ENCODE assay signal across 8 cellular contexts in the genomic region with DNA sequence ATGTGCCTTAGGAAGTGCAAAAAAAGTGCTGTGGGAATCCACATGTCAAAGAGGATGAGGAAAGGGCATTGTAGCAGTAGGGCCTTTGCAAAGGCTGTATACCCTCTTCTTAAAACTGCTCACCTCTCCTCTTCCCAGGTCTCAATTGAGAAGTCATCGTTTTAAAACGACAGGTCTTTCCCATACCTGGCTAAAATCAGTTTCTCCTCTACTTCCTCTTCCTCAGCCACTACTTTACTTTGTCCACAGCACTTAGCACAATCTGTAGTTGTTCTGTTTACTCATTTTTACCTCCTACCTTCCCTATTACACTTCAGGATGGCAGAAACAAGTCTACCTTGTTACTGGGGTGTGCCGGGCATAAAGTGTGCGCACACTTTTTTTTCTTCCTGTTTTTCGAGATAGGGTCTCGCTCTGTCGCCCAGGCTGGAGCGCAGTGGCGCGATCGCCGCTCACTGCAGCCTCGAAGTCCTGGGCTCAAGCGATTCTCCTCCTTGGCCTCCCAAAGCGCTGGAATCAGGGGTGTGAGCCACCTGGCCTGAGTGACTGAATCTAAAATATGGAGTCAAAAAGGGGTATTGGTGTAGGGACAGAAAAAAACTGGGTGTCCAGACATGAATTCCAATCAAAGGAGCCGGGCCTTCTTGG. TPM values are rescaled to one million over a fixed set of nuclear protein-coding genes. Genes with fewer than 3 reads are reported as not detected.
DNase-seq lines count a peak whose midpoint lies in the region; ATAC-seq and TF ChIP-seq lines count a peak whose summit lies in the region.

No MANE protein-coding gene starts in this region.

- peaks cover 7% of the 10 kb centered on the region for H3K27me3 Mint-ChIP-seq in activated T-helper 2 cell treated with anti-CD3 and anti-CD28 coated beads, Interferon-gamma antibody, Interleukin-2, Interleukin-4, amounts not matched to agents 10 μg/mL and 5 μg/mL and 100 μg/mL, durations not matched to agents 14 hours and 24 hours and 36 hours (ENCODE audit: low read depth)
- no peaks in the 10 kb centered on the region for H3K27me3 Mint-ChIP-seq in stimulated activated memory B cell treated with anti-CD40 and anti-IgM and Interleukin-4, amounts not matched to agents 10 μg/mL and 1 μg/mL and 100 μg/mL, for 72 hours

- peak overlapping the region; percentile 99 for H3K27ac Mint-ChIP-seq in activated T-helper 2 cell treated with anti-CD3 and anti-CD28 coated beads, Interferon-gamma antibody, Interleukin-2, Interleukin-4, amounts not matched to agents 10 μg/mL and 5 μg/mL and 100 μg/mL, durations not matched to agents 14 hours and 24 hours and 36 hours
- H3K27ac Mint-ChIP-seq in stimulated activated memory B cell treated with anti-CD40 and anti-IgM and Interleukin-4, amounts not matched to agents 10 μg/mL and 1 μg/mL and 100 μg/mL, for 72 hours = peak overlapping the region; percentile 97

- no peaks in the 10 kb centered on the region for H3K36me3 Mint-ChIP-seq in activated T-helper 2 cell treated with anti-CD3 and anti-CD28 coated beads, Interferon-gamma antibody, Interleukin-2, Interleukin-4, amounts not matched to agents 10 μg/mL and 5 μg/mL and 100 μg/mL, durations not matched to agents 14 hours and 24 hours and 36 hours (ENCODE audit: low read depth)
- no peaks in the 10 kb centered on the region for H3K36me3 Mint-ChIP-seq in stimulated activated memory B cell treated with anti-CD40 and anti-IgM and Interleukin-4, amounts not matched to agents 10 μg/mL and 1 μg/mL and 100 μg/mL, for 72 hours

- ATAC-seq in GM18907 (IDR thresholded peaks at IDR 0.05; ENCODE audit: unreplicated experiment) (peak; percentile 23), HG03354 (IDR thresholded peaks at IDR 0.05; ENCODE audit: poor library complexity, severe bottlenecking, unreplicated experiment) (peak; percentile 16)
- peak; percentile 69 for ATAC-seq in stimulated activated memory B cell treated with anti-CD40 and anti-IgM and Interleukin-4, amounts not matched to agents 10 μg/mL and 1 μg/mL and 100 μg/mL, for 72 hours

- H3K4me3 ChIP-seq in iPS DF 6.9 (ENCODE audit: low read length) = peak overlapping the region; percentile 72; the same call in 1 of the 2 replicates

- H3K27ac ChIP-seq in 22Rv1 (peak overlapping the region; percentile 68), iPS DF 6.9 (ENCODE audit: low read length) (no peak overlapping the region)

- intact Hi-C loops in activated T-helper 2 cell treated with anti-CD3 and anti-CD28 coated beads, Interferon-gamma antibody, Interleukin-2, Interleukin-4, amounts not matched to agents 10 μg/mL and 5 μg/mL and 100 μg/mL, durations not matched to agents 14 hours and 24 hours and 36 hours (cut with micrococcal nuclease) = loop anchor here (1.0 kb wide), 2 partner anchors 10 to 23 kb away; partner anchors contain the start of gene ELOVL5

- H3K4me1 Mint-ChIP-seq in activated T-helper 2 cell treated with anti-CD3 and anti-CD28 coated beads, Interferon-gamma antibody, Interleukin-2, Interleukin-4, amounts not matched to agents 10 μg/mL and 5 μg/mL and 100 μg/mL, durations not matched to agents 14 hours and 24 hours and 36 hours (ENCODE audit: low read depth) = peaks cover 37% of the 10 kb centered on the region
- peaks cover 36% of the 10 kb centered on the region for H3K4me1 Mint-ChIP-seq in stimulated activated memory B cell treated with anti-CD40 and anti-IgM and Interleukin-4, amounts not matched to agents 10 μg/mL and 1 μg/mL and 100 μg/mL, for 72 hours

- H3K27me3 ChIP-seq in iPS DF 6.9 (ENCODE audit: control insufficient read depth, insufficient read depth, low read length) = no peaks in the 10 kb centered on the region

- H3K9me3 ChIP-seq in iPS DF 6.9 (ENCODE audit: control insufficient read depth, insufficient read depth, low read length) = no peaks in the 10 kb centered on the region

- H3K4me1 ChIP-seq in iPS DF 6.9 (ENCODE audit: control insufficient read depth, insufficient read depth, low read length) = peaks cover 1% of the 10 kb centered on the region; the same call in 1 of the 2 replicates

- H3K9me3 Mint-ChIP-seq in activated T-helper 2 cell treated with anti-CD3 and anti-CD28 coated beads, Interferon-gamma antibody, Interleukin-2, Interleukin-4, amounts not matched to agents 10 μg/mL and 5 μg/mL and 100 μg/mL, durations not matched to agents 14 hours and 24 hours and 36 hours = no peaks in the 10 kb centered on the region
- no peaks in the 10 kb centered on the region for H3K9me3 Mint-ChIP-seq in stimulated activated memory B cell treated with anti-CD40 and anti-IgM and Interleukin-4, amounts not matched to agents 10 μg/mL and 1 μg/mL and 100 μg/mL, for 72 hours

- no peak for DNase-seq in activated T-helper 2 cell treated with anti-CD3 and anti-CD28 coated beads, Interferon-gamma antibody, Interleukin-2, Interleukin-4, amounts not matched to agents 10 μg/mL and 5 μg/mL and 100 μg/mL, durations not matched to agents 14 hours and 24 hours and 36 hours (ENCODE audit: low spot score)
- no peak for DNase-seq in iPS DF 6.9 (ENCODE audit: low read depth, low spot score)
- DNase-seq in HK-2 (ENCODE audit: unreplicated experiment) = no peak
- DNase-seq in NCI-H128 (lab: John Stamatoyannopoulos, UW; ENCODE audit: unreplicated experiment) = no peak

- no peaks in the 10 kb centered on the region for H3K36me3 ChIP-seq in iPS DF 6.9 (ENCODE audit: control insufficient read depth, insufficient read depth, low read length)

- no CpG with 5 or more reads among the region's 16 CpGs for WGBS in iPS DF 6.9 (ENCODE audit: insufficient coverage, insufficient read length)

- peak overlapping the region; percentile 92 for H3K4me3 Mint-ChIP-seq in activated T-helper 2 cell treated with anti-CD3 and anti-CD28 coated beads, Interferon-gamma antibody, Interleukin-2, Interleukin-4, amounts not matched to agents 10 μg/mL and 5 μg/mL and 100 μg/mL, durations not matched to agents 14 hours and 24 hours and 36 hours (ENCODE audit: low read depth)
- peak overlapping the region; percentile 94 for H3K4me3 Mint-ChIP-seq in stimulated activated memory B cell treated with anti-CD40 and anti-IgM and Interleukin-4, amounts not matched to agents 10 μg/mL and 1 μg/mL and 100 μg/mL, for 72 hours

- TF ChIP-seq CTCF in 22Rv1 (IDR thresholded peaks at IDR 0.05) = no peak

RNA-seq across cellular contexts. Expression of gene ELOVL5, which starts 9.8 kb away (rescaled TPM):
- total RNA-seq in activated T-helper 2 cell treated with anti-CD3 and anti-CD28 coated beads, Interferon-gamma antibody, Interleukin-2, Interleukin-4, amounts not matched to agents 10 μg/mL and 5 μg/mL and 100 μg/mL, durations not matched to agents 14 hours and 24 hours and 36 hours = 122 and 133 TPM in 2 replicates

Comparison
In these comparisons a context has a peak if more than half of its experiments do, and no peak if none do; other contexts are left out.
1. ATAC-seq: peak in every context shown above with its lines; median percentile 69 in stimulated activated memory B cell treated with anti-CD40 and anti-IgM and Interleukin-4, amounts not matched to agents 10 μg/mL and 1 μg/mL and 100 μg/mL, for 72 hours; 23 in GM18907; 16 in HG03354.